In genomic region chr17:50905460-50905803, GRCh38 we compare ENCODE assay signal across 9 cellular contexts. TPM values are rescaled to one million over a fixed set of nuclear protein-coding genes. Genes with fewer than 3 reads are reported as not detected.
DNase-seq lines count a peak whose midpoint lies in the region; ATAC-seq, FAIRE-seq and TF ChIP-seq lines count a peak whose summit lies in the region.
"Had no signal": no experiment of that assay in that cellular context is flagged by ENCODE, and none has a peak within 500 bp of the region (broad histone marks: within the 10 kb centered on the region; RNA-seq: fewer than 3 reads in every experiment).

No MANE protein-coding gene starts in this region.

- H3K9me2 ChIP-seq in GM23338 (ENCODE audit: insufficient read depth) = peaks cover 8% of the 10 kb centered on the region; the same call in 1 of the 2 replicates

- TF ChIP-seq CTCF in GM23338 (conservative IDR thresholded peaks at IDR 0.05; ENCODE audit: low read depth in 2 of 2) (no peak), H1 (IDR thresholded peaks at IDR 0.05; ENCODE audit: control extremely low read depth in 1 of 3, insufficient read depth in 1 of 3, low read depth in 1 of 3, low read length in 3 of 3) (no peak)

- H3K4me1 Mint-ChIP-seq in GM23338 = peaks cover 50% of the 10 kb centered on the region

- H3K36me3 ChIP-seq in GM23338 (ENCODE audit: insufficient read depth) (no peaks in the 10 kb centered on the region), H1 (ENCODE audit: control insufficient read depth in 2 of 4, insufficient read depth in 4 of 4, low read length in 3 of 4) (no peaks in the 10 kb centered on the region), skeletal muscle tissue (ENCODE audit: control insufficient read depth in 3 of 3, insufficient read depth in 3 of 3, low read length in 3 of 3) (no peaks in the 10 kb centered on the region), H7 (replicated peaks; ENCODE audit: control insufficient read depth, insufficient read depth, low read length) (no peaks in the 10 kb centered on the region)

- peak overlapping the region; percentile 57 for H3K4me2 ChIP-seq in GM23338
- H3K4me2 ChIP-seq in H1 (ENCODE audit: insufficient read depth in 1 of 2, low read depth in 2 of 2, low read length in 2 of 2) = peak overlapping the region; percentile 4 to 28; a peak in 1 of 4 replicates

- peaks cover 11% of the 10 kb centered on the region for H3K27me3 Mint-ChIP-seq in GM23338 (ENCODE audit: insufficient read depth, low read depth, poor library complexity)

- no peak overlapping the region for H3K14ac ChIP-seq in H1 (ENCODE audit: insufficient read length)

- no peaks in the 10 kb centered on the region for H3K23me2 ChIP-seq in H1 (ENCODE audit: low read depth, low read length)

- no peak overlapping the region for H3K23ac ChIP-seq in H1 (ENCODE audit: insufficient read length)

- H2AFZ ChIP-seq in GM23338 = peak overlapping the region; percentile 91
- H2AFZ ChIP-seq in H1 (ENCODE audit: low read length) = peak overlapping the region; percentile 63

- H3K27ac ChIP-seq in GM23338 (ENCODE audit: low read depth) = peak overlapping the region; percentile 19; the same call in 1 of the 2 replicates
- no peak overlapping the region; the same call in 1 of the 2 replicates for H3K27ac ChIP-seq in H1 (ENCODE audit: low read depth, low read length)
- H3K27ac ChIP-seq in skeletal muscle tissue (ENCODE audit: low read depth, low read length) = peak overlapping the region; percentile 91

- H3K9me3 ChIP-seq in H1 (ENCODE audit: insufficient read depth in 2 of 2, low read depth in 1 of 2, low read length in 1 of 2) = no peaks in the 10 kb centered on the region
- no peaks in the 10 kb centered on the region for H3K9me3 ChIP-seq in skeletal muscle tissue (ENCODE audit: control insufficient read depth in 3 of 3, low read length in 3 of 3)

- H3K9ac ChIP-seq in H1 (replicated peaks in 1 of 4; ENCODE audit: extremely low read depth in 1 of 4, low read depth in 3 of 4, low read length in 3 of 4) (no peak overlapping the region), skeletal muscle tissue (ENCODE audit: low read depth in 1 of 3, low read length in 3 of 3) (peak overlapping the region; percentile 55 to 85 (median 79))

- H3K9me3 Mint-ChIP-seq in GM23338 = no peaks in the 10 kb centered on the region

- H4K8ac ChIP-seq in H1 (ENCODE audit: extremely low read depth, insufficient read depth, low read length) = no peak overlapping the region

- POLR2A ChIA-PET in H1 (lab: Charles Lee; ENCODE audit: partially characterized antibody) = interaction anchor here (0.6 to 6.7 kb wide), 12 partner anchors 9 to 39 kb away, joined by 3 to 85 read pairs (median 4); partner anchors contain the start of gene TOB1

- DNase-seq in GM23338 (ENCODE audit: low spot score) (peak; percentile 51), NCI-H524 treated with DMSO at 0.1 percent for 48 hours (lab: John Stamatoyannopoulos, UW) (peak; percentile 36), H1 (ENCODE audit: low read depth in 1 of 2, low spot score in 2 of 2) (no peak), retina (no peak), ureter (ENCODE audit: low spot score) (no peak), H7 (no peak)

- no peak for TF ChIP-seq RAD21 in H1 (IDR thresholded peaks at IDR 0.05 in 1 of 2, conservative IDR thresholded peaks at IDR 0.05 in 1 of 2; ENCODE audit: low read depth in 2 of 2, low read length in 2 of 2)

- H2BK15ac ChIP-seq in H1 (ENCODE audit: low read length) = no peak overlapping the region

- no peak for TF ChIP-seq POLR2A in H1 (IDR thresholded peaks at IDR 0.05; ENCODE audit: control extremely low read depth in 1 of 2, low read depth in 2 of 2, low read length in 2 of 2)

- peak overlapping the region; percentile 8 for H3K27ac Mint-ChIP-seq in GM23338

- H2AK5ac ChIP-seq in H1 (ENCODE audit: low read depth, low read length) = peak overlapping the region; percentile 39; the same call in 1 of the 2 replicates

- WGBS in H1 (ENCODE audit: extremely low coverage in 1 of 2, insufficient coverage in 1 of 2, insufficient read length in 1 of 2, insufficient replicate concordance in 2 of 2, low coverage in 1 of 2, low lambda C conversion rate in 2 of 2, missing lambda C conversion rate in 1 of 2), 2 experiments = 59% methylated on average over 1 of the region's 1 CpG; no CpG with 5 or more reads in 1 of the 2 experiments

- H3F3A ChIP-seq in GM23338 (replicated peaks; ENCODE audit: low read depth) = no peaks in the 10 kb centered on the region

- no peak for TF ChIP-seq EP300 in H1 (IDR thresholded peaks at IDR 0.05; ENCODE audit: borderline replicate concordance in 1 of 2, low read depth in 2 of 2, low read length in 2 of 2)

- ATAC-seq in GM23338 (peak; percentile 22), GM18502 (IDR thresholded peaks at IDR 0.05; ENCODE audit: poor library complexity, unreplicated experiment) (no peak)

- peaks cover 36% of the 10 kb centered on the region for H3K4me1 ChIP-seq in GM23338 (ENCODE audit: insufficient read depth)
- H3K4me1 ChIP-seq in H1 (replicated peaks in 1 of 4; ENCODE audit: control insufficient read depth in 3 of 4, insufficient read depth in 4 of 4, low read length in 3 of 4) = peaks cover 7 to 41% (median 26%) of the 10 kb centered on the region in 4 experiments
- peaks cover 31 to 60% (median 54%) of the 10 kb centered on the region in 3 donors for H3K4me1 ChIP-seq in skeletal muscle tissue (ENCODE audit: control insufficient read depth in 3 of 3, insufficient read depth in 3 of 3, low read length in 3 of 3)

- no peaks in the 10 kb centered on the region for H4K20me1 ChIP-seq in GM23338 (replicated peaks; ENCODE audit: insufficient read depth)
- H4K20me1 ChIP-seq in H1 (replicated peaks in 1 of 2; ENCODE audit: control insufficient read depth in 1 of 2, insufficient read depth in 2 of 2, low read length in 2 of 2) = no peaks in the 10 kb centered on the region

- no peaks in the 10 kb centered on the region for H3K36me3 Mint-ChIP-seq in GM23338 (ENCODE audit: low read depth)

- H3K27me3 ChIP-seq in GM23338 (ENCODE audit: insufficient read depth) = no peaks in the 10 kb centered on the region
- no peaks in the 10 kb centered on the region for H3K27me3 ChIP-seq in H1 (replicated peaks in 1 of 4; ENCODE audit: control insufficient read depth in 3 of 4, extremely low read depth in 1 of 4, insufficient read depth in 3 of 4, low read length in 3 of 4)
- no peaks in the 10 kb centered on the region for H3K27me3 ChIP-seq in skeletal muscle tissue (ENCODE audit: control insufficient read depth in 3 of 3, insufficient read depth in 3 of 3, low read length in 3 of 3)
- no peaks in the 10 kb centered on the region; the same call in 1 of the 2 replicates for H3K27me3 ChIP-seq in H7 (ENCODE audit: control insufficient read depth, insufficient read depth, low read length)

- peak overlapping the region; percentile 30; the same call in 1 of the 2 replicates for H2BK5ac ChIP-seq in H1 (ENCODE audit: low read depth, low read length)

- CTCF ChIA-PET in H1 (lab: Charles Lee; ENCODE audit: partially characterized antibody) = interaction anchor here (0.7 to 3.6 kb wide), 16 partner anchors 8 to 53 kb away, joined by 3 to 16 read pairs (median 6); partner anchors contain the start of gene TOB1

- no peak for FAIRE-seq in H1 (lab: Jason Lieb, UNC)
- FAIRE-seq: TTC549 had no signal

- H3K4me3 Mint-ChIP-seq in GM23338 = no peak overlapping the region

- peak overlapping the region; percentile 95 for H4K91ac ChIP-seq in H1 (replicated peaks; ENCODE audit: insufficient read length, low read length)

- H2BK12ac ChIP-seq in H1 (ENCODE audit: low read depth, low read length) = no peak overlapping the region

- 0 out of 2 replicates have a peak overlapping the region, but pooled peaks have one; percentile 48 for H2BK20ac ChIP-seq in H1 (ENCODE audit: low read length)

- H3K4ac ChIP-seq in H1 (replicated peaks; ENCODE audit: insufficient read length, low read depth, low read length) = no peak overlapping the region

- no peak overlapping the region for H4K5ac ChIP-seq in H1 (ENCODE audit: insufficient read length, low read depth, low read length)

- peak overlapping the region; percentile 21 for H2BK120ac ChIP-seq in H1 (replicated peaks; ENCODE audit: low read depth, low read length)

- H3K56ac ChIP-seq in H1 (replicated peaks; ENCODE audit: insufficient read length, low read depth, low read length) = no peak overlapping the region

- H3K18ac ChIP-seq in H1 (ENCODE audit: extremely low read depth, low read length) = peak overlapping the region; percentile 25; the same call in 1 of the 2 replicates

- H3K79me1 ChIP-seq in H1 (ENCODE audit: low read depth, low read length) = no peaks in the 10 kb centered on the region

- no peaks in the 10 kb centered on the region for H3K79me2 ChIP-seq in GM23338 (replicated peaks; ENCODE audit: insufficient read depth)
- H3K79me2 ChIP-seq in H1 (ENCODE audit: control insufficient read depth in 1 of 2, insufficient read depth in 2 of 2, low read length in 2 of 2) = no peaks in the 10 kb centered on the region

- H3K4me3 ChIP-seq in GM23338 (no peak overlapping the region), H1 (ENCODE audit: extremely low read depth in 1 of 4, insufficient read depth in 2 of 4, low read depth in 3 of 4, low read length in 4 of 4) (no peak overlapping the region), skeletal muscle tissue (ENCODE audit: low read length in 3 of 3) (no peak overlapping the region), H7 (ENCODE audit: insufficient read depth, low read depth, low read length) (no peak overlapping the region)

TF ChIP-seq in H1, 55 proteins besides CTCF, POLR2A, EP300 and RAD21 (continues in another document):
- TF ChIP-seq KDM5A (IDR thresholded peaks at IDR 0.05; ENCODE audit: low read length) (no peak), ZNF274 (IDR thresholded peaks at IDR 0.05; ENCODE audit: borderline replicate concordance, extremely low read depth, low read length) (no peak), TCF12 (IDR thresholded peaks at IDR 0.05; ENCODE audit: low read depth, low read length) (peak; percentile 79; the same call in 1 of the 2 replicates)

RNA-seq across cellular contexts. Expression of gene TOB1, which starts 39.3 kb away (rescaled TPM):
- 12.1 and 15.3 TPM in 2 replicates for total RNA-seq in GM23338 (2014; rRNA removed; shearing (Covaris generic))
- 41.2 and 46.9 TPM in 2 replicates for polyA plus RNA-seq in GM23338 (2016; fragmentation: Nextera tagmentation; extraction: Ambion mirVana)
- 20.8 and 26.7 TPM in 2 replicates for total RNA-seq in H1 (2021; fragmentation: NEBNext Ultra II Directional; extraction: Animal tissue kit (Norgen Biotek cat#: 25700))
- 9.7 and 14.4 TPM in 2 replicates for polyA plus RNA-seq in H1 (2011; rRNA removed)
- 12.0 TPM for polyA plus RNA-seq in H1 (2011; cell fraction: cytosol; rRNA removed)
- polyA plus RNA-seq in H1 (2011; cell fraction: nucleus; rRNA removed) = 17.7 TPM
- polyA plus RNA-seq in H1 (2012, experiment 1 of 2) = 24.8 to 32.2 TPM (median 27.7 TPM) in 4 replicates
- 5.9 TPM for polyA plus RNA-seq in H1 (2012, experiment 2 of 2)
- 21.6 TPM for polyA plus RNA-seq in H1 (2013, experiment 1 of 2)
- polyA plus RNA-seq in H1 (2013, experiment 2 of 2) = 22.3 TPM
- 22.6 and 27.7 TPM in 2 replicates for polyA minus RNA-seq in H1 (2011; rRNA and poly(A)+ RNA removed)
- polyA minus RNA-seq in H1 (2011; cell fraction: cytosol; rRNA and poly(A)+ RNA removed) = 22.5 TPM
- polyA minus RNA-seq in H1 (2011; cell fraction: nucleus; rRNA and poly(A)+ RNA removed) = 52.2 TPM
- 27.1 TPM for total RNA-seq in skeletal muscle tissue
- 195 TPM for total RNA-seq in ureter
- total RNA-seq in H7 (2014; rRNA removed; shearing (Covaris generic)) = 5.2 and 8.6 TPM in 2 replicates

Comparison
In these comparisons a context has a peak if more than half of its experiments do, and no peak if none do; other contexts are left out.
1. DNase-seq: peak in GM23338 (single experiment) and NCI-H524 treated with DMSO at 0.1 percent for 48 hours (single experiment); none in H1 (0 of 2), retina (single experiment), ureter (single experiment) and H7 (single experiment).
2. H3K9ac ChIP-seq: peak in skeletal muscle tissue (3 of 3); none in H1 (0 of 4).